Comparison of ENCODE assay signal across 15 cellular contexts in the genomic region with DNA sequence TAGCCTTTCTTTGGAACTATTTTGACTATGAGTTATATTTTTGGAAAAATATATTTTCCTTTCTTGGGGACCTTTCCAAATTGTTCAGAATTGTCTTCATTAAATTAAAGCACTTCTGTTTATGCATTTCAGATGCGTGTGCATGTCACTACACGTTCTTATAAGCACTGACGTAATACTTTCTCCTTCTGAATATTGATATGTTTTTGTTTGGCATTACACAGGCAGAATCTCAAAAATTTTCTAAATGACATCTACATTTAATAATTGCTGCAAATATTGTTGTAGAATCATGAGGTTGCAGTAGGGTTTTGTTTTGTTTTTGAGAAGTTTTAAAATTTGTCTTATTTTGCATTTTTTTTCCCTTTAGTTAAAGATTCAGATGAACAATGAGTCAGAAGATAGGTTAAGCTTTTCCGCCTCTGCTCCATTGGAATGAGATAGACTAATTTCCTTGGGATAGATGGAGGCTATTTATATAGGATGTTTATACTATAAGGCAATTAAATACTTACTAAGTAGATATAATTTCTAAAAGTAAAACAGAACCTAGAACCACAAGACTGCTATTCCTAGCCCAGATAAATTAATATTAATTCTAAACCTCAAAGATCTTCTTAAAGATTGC.
A peak's percentile ranks its signal among the peaks of the same experiment; 100 is the strongest.
DNase-seq lines count a peak whose midpoint lies in the region; ATAC-seq, FAIRE-seq and TF ChIP-seq lines count a peak whose summit lies in the region.
"Had no signal": no experiment of that assay in that cellular context is flagged by ENCODE, and none has a peak within 500 bp of the region (broad histone marks: within the 10 kb centered on the region; RNA-seq: fewer than 3 reads in every experiment).

No MANE protein-coding gene starts in this region.

- no peak overlapping the region for H3K4me2 ChIP-seq in K562 (ENCODE audit: insufficient read depth, low read length)

- no peak overlapping the region for H2AFZ ChIP-seq in K562 (ENCODE audit: low read depth, low read length)

- no peak for TF ChIP-seq RAD21 in K562 (CRISPR knock-in tag; conservative IDR thresholded peaks at IDR 0.05 in 1 of 2, IDR thresholded peaks at IDR 0.05 in 1 of 2)

- POLR2A ChIA-PET in K562 (lab: Yijun Ruan, JAX) = interaction anchor here (1.3 to 1.5 kb wide), 2 partner anchors 16 to 17 kb away, joined by 4 read pairs; no protein-coding TSS in a partner anchor

- H3K27ac Mint-ChIP-seq in stimulated activated naive CD8-positive, alpha-beta T cell treated with anti-CD3 and anti-CD28 coated beads, Interleukin-15, Interleukin-2, amounts not matched to agents 100 ng/mL and 50 ng/mL, for 24 hours = peak overlapping the region; percentile 13
- peak overlapping the region; percentile 60 to 68 for H3K27ac Mint-ChIP-seq in natural killer cell treated with Interleukin-12 subunit alpha and Interleukin-12 subunit beta and Interleukin-15 and Interleukin-18, amount 100 ng/mL, for 72 hours

- CTCF ChIA-PET in K562 (lab: Yijun Ruan, JAX; ENCODE audit: low intra/inter-chr PET ratio) = no interaction called here

- H3K4me1 Mint-ChIP-seq in stimulated activated naive CD8-positive, alpha-beta T cell treated with anti-CD3 and anti-CD28 coated beads, Interleukin-15, Interleukin-2, amounts not matched to agents 100 ng/mL and 50 ng/mL, for 24 hours (ENCODE audit: low read depth) = peaks cover 89% of the 10 kb centered on the region
- H3K4me1 Mint-ChIP-seq in natural killer cell treated with Interleukin-12 subunit alpha and Interleukin-12 subunit beta and Interleukin-15 and Interleukin-18, amount 100 ng/mL, for 72 hours (ENCODE audit: low read depth in 2 of 2) = peaks cover 48 to 62% of the 10 kb centered on the region in 2 donors

- peaks cover 3 to 5% of the 10 kb centered on the region in 2 experiments; a peak in 4 of 5 replicates for H3K4me1 ChIP-seq in K562 (replicated peaks in 1 of 2; ENCODE audit: control insufficient read depth in 2 of 2, insufficient read depth in 2 of 2, low read length in 2 of 2)

- no TSS peak for BruUV-seq in K562 (replicated peaks; lab: Mats Ljungman, UMichigan)

- WGBS in K562 (ENCODE audit: insufficient coverage, low coverage, missing lambda C conversion rate) = 75% methylated on average over 4 of the region's 4 CpGs

- intact Hi-C loops in K562 (cut with micrococcal nuclease) = no loop called here

- H3K27me3 ChIP-seq in K562 (ENCODE audit: control insufficient read depth in 2 of 2, insufficient read depth in 2 of 2, low read length in 2 of 2) = no peaks in the 10 kb centered on the region
- H3K27me3 ChIP-seq: BE2C had no signal

- in situ Hi-C loops in K562 (cut with MboI) = no loop called here

- H3K27me3 Mint-ChIP-seq in stimulated activated naive CD8-positive, alpha-beta T cell treated with anti-CD3 and anti-CD28 coated beads, Interleukin-15, Interleukin-2, amounts not matched to agents 100 ng/mL and 50 ng/mL, for 24 hours = no peaks in the 10 kb centered on the region
- no peaks in the 10 kb centered on the region for H3K27me3 Mint-ChIP-seq in natural killer cell treated with Interleukin-12 subunit alpha and Interleukin-12 subunit beta and Interleukin-15 and Interleukin-18, amount 100 ng/mL, for 72 hours
- H3K27me3 Mint-ChIP-seq: activated CD8-positive, alpha-beta memory T cell treated with anti-CD3 and anti-CD28 coated beads, Interleukin-2, amount 10 ng/mL, durations not matched to agents 7 days and 5 days had no signal

- H3K36me3 ChIP-seq in K562 (ENCODE audit: control insufficient read depth, insufficient read depth, low read length) = peaks cover 47% of the 10 kb centered on the region
- H3K36me3 ChIP-seq: BE2C had no signal

- no peak for DNase-seq in stimulated activated naive CD8-positive, alpha-beta T cell treated with anti-CD3 and anti-CD28 coated beads, Interleukin-15, Interleukin-2, amounts not matched to agents 100 U/mL and 50 U/mL, for 24 hours
- DNase-seq in K562 (ENCODE audit: extremely low read depth in 1 of 4, low spot score in 3 of 4) (no peak), T-helper 2 cell (no peak), NCI-H2227 (lab: John Stamatoyannopoulos, UW; ENCODE audit: unreplicated experiment) (no peak), NCI-H1930 (lab: John Stamatoyannopoulos, UW) (no peak)
- DNase-seq in natural killer cell treated with Interleukin-12 subunit alpha and Interleukin-12 subunit beta and Interleukin-15 and Interleukin-18, amount 100 ng/mL, for 72 hours (ENCODE audit: low spot score) = no peak
- DNase-seq: activated CD8-positive, alpha-beta memory T cell treated with anti-CD3 and anti-CD28 coated beads, Interleukin-2, amount 10 ng/mL, durations not matched to agents 7 days and 5 days; BE2C; mucosa of descending colon; MV-4-11; NCI-H226; RPMI8226 had no signal

- peaks cover 11% of the 10 kb centered on the region; the same call in 1 of the 2 replicates for H4K20me1 ChIP-seq in K562 (replicated peaks; ENCODE audit: control insufficient read depth, insufficient read depth, low read length)

- H3K9me3 ChIP-seq in K562 (replicated peaks; ENCODE audit: control insufficient read depth, insufficient read depth, low read depth, low read length) = no peaks in the 10 kb centered on the region
- H3K9me3 ChIP-seq: BE2C, mucosa of descending colon had no signal

- H3K79me2 ChIP-seq in K562 (ENCODE audit: control insufficient read depth, insufficient read depth, low read length) = peaks cover 100% of the 10 kb centered on the region

- no peak for TF ChIP-seq POLR2A in K562 (conservative IDR thresholded peaks at IDR 0.05)

- H3K27ac ChIP-seq in K562 (ENCODE audit: extremely low read depth, low read depth, low read length) = no peak overlapping the region

- TF ChIP-seq EP300 in K562 (IDR thresholded peaks at IDR 0.05; ENCODE audit: low read length) = no peak

- no peaks in the 10 kb centered on the region for H3K9me3 Mint-ChIP-seq in stimulated activated naive CD8-positive, alpha-beta T cell treated with anti-CD3 and anti-CD28 coated beads, Interleukin-15, Interleukin-2, amounts not matched to agents 100 ng/mL and 50 ng/mL, for 24 hours
- H3K9me3 Mint-ChIP-seq in natural killer cell treated with Interleukin-12 subunit alpha and Interleukin-12 subunit beta and Interleukin-15 and Interleukin-18, amount 100 ng/mL, for 72 hours = no peaks in the 10 kb centered on the region

- peaks cover 4% of the 10 kb centered on the region for H3K9me1 ChIP-seq in K562 (ENCODE audit: control insufficient read depth, insufficient read depth, low read length)

- H3K9ac ChIP-seq in K562 (ENCODE audit: insufficient read depth in 1 of 2, low read depth in 2 of 2, low read length in 2 of 2) = no peak overlapping the region

- TF ChIP-seq CTCF in K562 (IDR thresholded peaks at IDR 0.05 in 2 of 3, conservative IDR thresholded peaks at IDR 0.05 in 1 of 3; ENCODE audit: insufficient read depth in 2 of 3, low read depth in 1 of 3, low read length in 3 of 3) = no peak

- no peak for FAIRE-seq in K562 (lab: Jason Lieb, UNC)

- H3K4me3 ChIP-seq in K562 = no peak overlapping the region
- H3K4me3 ChIP-seq: mucosa of descending colon had no signal

- no peak overlapping the region for H3K4me3 Mint-ChIP-seq in stimulated activated naive CD8-positive, alpha-beta T cell treated with anti-CD3 and anti-CD28 coated beads, Interleukin-15, Interleukin-2, amounts not matched to agents 100 ng/mL and 50 ng/mL, for 24 hours
- no peak overlapping the region for H3K4me3 Mint-ChIP-seq in natural killer cell treated with Interleukin-12 subunit alpha and Interleukin-12 subunit beta and Interleukin-15 and Interleukin-18, amount 100 ng/mL, for 72 hours
- H3K4me3 Mint-ChIP-seq: activated CD8-positive, alpha-beta memory T cell treated with anti-CD3 and anti-CD28 coated beads, Interleukin-2, amount 10 ng/mL, durations not matched to agents 7 days and 5 days had no signal

- no peak for ATAC-seq in stimulated activated naive CD8-positive, alpha-beta T cell treated with anti-CD3 and anti-CD28 coated beads, Interleukin-15, Interleukin-2, amounts not matched to agents 100 U/mL and 50 U/mL, for 24 hours
- ATAC-seq in K562 (no peak), GM19035 (IDR thresholded peaks at IDR 0.05; ENCODE audit: unreplicated experiment) (no peak)
- ATAC-seq in natural killer cell treated with Interleukin-12 subunit alpha and Interleukin-12 subunit beta and Interleukin-15 and Interleukin-18, amount 100 ng/mL, for 72 hours = no peak
- ATAC-seq: activated CD8-positive, alpha-beta memory T cell treated with anti-CD3 and anti-CD28 coated beads, Interleukin-2, amount 10 ng/mL, durations not matched to agents 7 days and 5 days; esophagus mucosa; mucosa of descending colon had no signal

- H3K36me3 Mint-ChIP-seq in stimulated activated naive CD8-positive, alpha-beta T cell treated with anti-CD3 and anti-CD28 coated beads, Interleukin-15, Interleukin-2, amounts not matched to agents 100 ng/mL and 50 ng/mL, for 24 hours (ENCODE audit: low read depth) = peaks cover 38% of the 10 kb centered on the region
- peaks cover 6% of the 10 kb centered on the region for H3K36me3 Mint-ChIP-seq in natural killer cell treated with Interleukin-12 subunit alpha and Interleukin-12 subunit beta and Interleukin-15 and Interleukin-18, amount 100 ng/mL, for 72 hours

TF ChIP-seq in K562, 482 proteins besides CTCF, POLR2A, EP300 and RAD21:
- TF ChIP-seq ZNF316 (IDR thresholded peaks at IDR 0.05) (0 out of 2 replicates have a peak, but pooled peaks have one; percentile 24), BACH1 (tag; IDR thresholded peaks at IDR 0.05) (no peak)
- TF ChIP-seq, protein P1, sequence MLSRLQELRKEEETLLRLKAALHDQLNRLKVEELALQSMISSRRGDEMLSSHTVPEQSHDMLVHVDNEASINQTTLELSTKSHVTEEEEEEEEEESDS (CRISPR knock-in tag; IDR thresholded peaks at IDR 0.05) = no peak
TF ChIP-seq in K562: peak in this region for 1.
